Comparison of ENCODE assay signal across 19 cellular contexts in the genomic region with DNA sequence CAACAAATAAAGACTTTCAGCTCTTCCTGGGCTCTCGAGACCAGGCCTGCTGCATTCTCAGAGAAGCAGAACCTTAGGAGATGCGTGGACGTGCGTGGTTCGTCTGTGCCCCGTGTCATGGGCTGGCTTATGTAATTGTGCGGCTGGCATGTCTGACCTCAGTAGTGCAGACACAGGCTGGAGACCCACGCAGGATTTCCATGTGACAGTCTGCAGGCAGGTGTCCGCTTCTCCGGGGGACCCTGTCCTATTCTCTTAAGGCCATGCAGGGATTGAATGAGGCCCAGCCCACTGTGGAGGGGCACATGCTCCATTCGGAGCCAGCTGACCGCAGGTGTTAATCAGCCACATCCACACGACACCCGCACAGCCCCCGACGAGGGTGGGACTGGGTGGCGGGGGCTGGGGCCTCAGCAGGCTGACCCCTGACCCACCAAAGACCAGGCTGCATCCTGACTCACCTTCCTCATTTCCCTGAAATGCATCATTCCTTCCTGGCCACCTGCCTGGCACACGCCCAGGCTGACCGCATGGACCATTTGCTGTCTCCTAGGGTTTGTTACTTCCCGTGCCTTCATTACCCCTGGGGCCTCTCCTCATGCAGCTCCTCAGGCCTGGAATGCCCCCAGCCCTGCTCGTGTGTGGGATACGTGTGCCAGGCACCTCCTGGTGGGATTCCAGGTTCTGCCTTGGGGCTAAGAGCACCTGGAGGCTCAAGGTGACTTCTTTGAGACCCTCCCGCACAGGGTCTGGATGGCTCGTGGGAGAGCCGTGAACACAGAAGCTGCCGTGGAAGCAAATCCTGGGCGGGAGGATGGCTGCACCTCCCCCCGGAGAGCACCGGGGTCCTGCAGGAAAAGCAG. TPM values are rescaled to one million over a fixed set of nuclear protein-coding genes. Genes with fewer than 3 reads are reported as not detected.
DNase-seq lines count a peak whose midpoint lies in the region; ATAC-seq and TF ChIP-seq lines count a peak whose summit lies in the region.
"Had no signal": no experiment of that assay in that cellular context is flagged by ENCODE, and none has a peak within 500 bp of the region (broad histone marks: within the 10 kb centered on the region; RNA-seq: fewer than 3 reads in every experiment).

No MANE protein-coding gene starts in this region.

- no peaks in the 10 kb centered on the region for H3K9me3 ChIP-seq in RWPE2 (ENCODE audit: severe bottlenecking)
- H3K9me3 ChIP-seq in endodermal cell (ENCODE audit: control insufficient read depth, low read length) = no peaks in the 10 kb centered on the region
- no peaks in the 10 kb centered on the region for H3K9me3 ChIP-seq in right lobe of liver
- no peaks in the 10 kb centered on the region for H3K9me3 ChIP-seq in subcutaneous abdominal adipose tissue (ENCODE audit: control insufficient read depth in 5 of 5, low read length in 5 of 5)
- H3K9me3 ChIP-seq: Caco-2, thoracic aorta had no signal

- no peak overlapping the region for H3K4me3 ChIP-seq in RWPE2 (ENCODE audit: severe bottlenecking)
- H3K4me3 ChIP-seq in endodermal cell (ENCODE audit: low read length) = no peak overlapping the region
- no peak overlapping the region for H3K4me3 ChIP-seq in right lobe of liver
- H3K4me3 ChIP-seq in subcutaneous abdominal adipose tissue (ENCODE audit: low read depth in 1 of 5, low read length in 5 of 5) = peak overlapping the region in 1 of 5 donors; percentile 26
- H3K4me3 ChIP-seq: GM23338, thoracic aorta had no signal

- H3K27me3 ChIP-seq in RWPE2 (ENCODE audit: insufficient read depth, poor library complexity, severe bottlenecking) (no peaks in the 10 kb centered on the region), endodermal cell (ENCODE audit: control insufficient read depth, insufficient read depth, low read length, poor library complexity, severe bottlenecking) (no peaks in the 10 kb centered on the region), right lobe of liver (no peaks in the 10 kb centered on the region), subcutaneous abdominal adipose tissue (ENCODE audit: control insufficient read depth in 5 of 5, insufficient read depth in 4 of 5, low read length in 5 of 5) (peaks cover 10 to 34% (median 17%) of the 10 kb centered on the region in 5 donors)

- H3K27ac Mint-ChIP-seq in endodermal cell = no peak overlapping the region
- no peak overlapping the region for H3K27ac Mint-ChIP-seq in activated naive CD8-positive, alpha-beta T cell treated with anti-CD3 and anti-CD28 coated beads for 36 hours
- no peak overlapping the region for H3K27ac Mint-ChIP-seq in activated CD8-positive, alpha-beta T cell treated with anti-CD3 and anti-CD28 coated beads, Interleukin-2, amount 10 ng/mL, durations not matched to agents 7 days and 5 days
- H3K27ac Mint-ChIP-seq: activated CD4-positive, alpha-beta T cell treated with anti-CD3 and anti-CD28 coated beads, Interleukin-2, amount 10 ng/mL, durations not matched to agents 7 days and 5 days; activated naive CD4-positive, alpha-beta T cell treated with anti-CD3 and anti-CD28 coated beads, Interleukin-2, amount 50 U/mL, for 72 hours; GM23338; natural killer cell had no signal

- 93 to 94% methylated on average over 24 to 29 of the region's 29 CpGs for WGBS in endodermal cell (ENCODE audit: insufficient coverage in 1 of 2, insufficient read length in 1 of 2), 2 experiments
- 67% methylated on average over 1 of the region's 29 CpGs for WGBS in right lobe of liver (ENCODE audit: insufficient coverage, low coverage, low lambda C conversion rate, missing lambda C conversion rate)

- H3K27me3 Mint-ChIP-seq in endodermal cell (ENCODE audit: insufficient read depth) = no peaks in the 10 kb centered on the region
- H3K27me3 Mint-ChIP-seq in activated naive CD8-positive, alpha-beta T cell treated with anti-CD3 and anti-CD28 coated beads for 36 hours = no peaks in the 10 kb centered on the region
- H3K27me3 Mint-ChIP-seq in activated CD8-positive, alpha-beta T cell treated with anti-CD3 and anti-CD28 coated beads, Interleukin-2, amount 10 ng/mL, durations not matched to agents 7 days and 5 days (ENCODE audit: low read depth) = no peaks in the 10 kb centered on the region
- H3K27me3 Mint-ChIP-seq: activated CD4-positive, alpha-beta T cell treated with anti-CD3 and anti-CD28 coated beads, Interleukin-2, amount 10 ng/mL, durations not matched to agents 7 days and 5 days had no signal

- intact Hi-C loops in right lobe of liver (cut with DNase I) = no loop called here

- DNase-seq in RWPE2 (ENCODE audit: low spot score) = peak; percentile 28
- peak; percentile 31 for DNase-seq in endodermal cell
- DNase-seq in right lobe of liver = peak in 2 of 3 donors; percentile 15 to 40
- no peak for DNase-seq in activated naive CD8-positive, alpha-beta T cell treated with anti-CD3 and anti-CD28 coated beads for 36 hours
- no peak for DNase-seq in NCI-H1436 treated with DMSO at 0.1 percent for 48 hours (lab: John Stamatoyannopoulos, UW)
- DNase-seq in activated CD8-positive, alpha-beta T cell treated with anti-CD3 and anti-CD28 coated beads, Interleukin-2, amount 10 ng/mL, durations not matched to agents 7 days and 5 days = no peak
- DNase-seq: activated CD4-positive, alpha-beta T cell treated with anti-CD3 and anti-CD28 coated beads, Interleukin-2, amount 10 ng/mL, durations not matched to agents 7 days and 5 days; activated T-cell treated with anti-CD3 and anti-CD28 coated beads for 4 hours; AML-193; foreskin fibroblast; GDM1; Kasumi-1; natural killer cell had no signal

- TF ChIP-seq CTCF in RWPE2 (IDR thresholded peaks at IDR 0.05; ENCODE audit: poor library complexity, severe bottlenecking) (no peak), endodermal cell (conservative IDR thresholded peaks at IDR 0.05) (no peak), right lobe of liver (IDR thresholded peaks at IDR 0.05) (no peak)

- no peaks in the 10 kb centered on the region for H3K9me3 Mint-ChIP-seq in endodermal cell
- no peaks in the 10 kb centered on the region for H3K9me3 Mint-ChIP-seq in activated naive CD8-positive, alpha-beta T cell treated with anti-CD3 and anti-CD28 coated beads for 36 hours
- no peaks in the 10 kb centered on the region for H3K9me3 Mint-ChIP-seq in activated CD8-positive, alpha-beta T cell treated with anti-CD3 and anti-CD28 coated beads, Interleukin-2, amount 10 ng/mL, durations not matched to agents 7 days and 5 days (ENCODE audit: insufficient read depth)
- H3K9me3 Mint-ChIP-seq: activated CD4-positive, alpha-beta T cell treated with anti-CD3 and anti-CD28 coated beads, Interleukin-2, amount 10 ng/mL, durations not matched to agents 7 days and 5 days; activated naive CD4-positive, alpha-beta T cell treated with anti-CD3 and anti-CD28 coated beads, Interleukin-2, amount 50 U/mL, for 72 hours; GM23338; natural killer cell had no signal

- TF ChIP-seq POLR2A in right lobe of liver (IDR thresholded peaks at IDR 0.05) = no peak

- POLR2A ChIA-PET in activated CD8-positive, alpha-beta T cell treated with anti-CD3 and anti-CD28 coated beads, Interleukin-2, amount 10 ng/mL, durations not matched to agents 7 days and 5 days (lab: Charles Lee) = no interaction called here

- H3K4me1 ChIP-seq in RWPE2 (ENCODE audit: insufficient read depth, poor library complexity, severe bottlenecking) (no peaks in the 10 kb centered on the region), endodermal cell (ENCODE audit: control insufficient read depth, insufficient read depth, low read length) (no peaks in the 10 kb centered on the region), right lobe of liver (peaks cover 0 to 6% (median 0%) of the 10 kb centered on the region in 4 donors), subcutaneous abdominal adipose tissue (ENCODE audit: control insufficient read depth in 5 of 5, insufficient read depth in 5 of 5, low read length in 5 of 5) (peaks cover 0 to 53% (median 8%) of the 10 kb centered on the region in 5 donors)

- H3K36me3 Mint-ChIP-seq in endodermal cell (ENCODE audit: low read depth) = peaks cover 2% of the 10 kb centered on the region
- H3K36me3 Mint-ChIP-seq in activated naive CD8-positive, alpha-beta T cell treated with anti-CD3 and anti-CD28 coated beads for 36 hours = no peaks in the 10 kb centered on the region
- no peaks in the 10 kb centered on the region for H3K36me3 Mint-ChIP-seq in activated CD8-positive, alpha-beta T cell treated with anti-CD3 and anti-CD28 coated beads, Interleukin-2, amount 10 ng/mL, durations not matched to agents 7 days and 5 days (ENCODE audit: low read depth)
- H3K36me3 Mint-ChIP-seq: activated naive CD4-positive, alpha-beta T cell treated with anti-CD3 and anti-CD28 coated beads, Interleukin-2, amount 50 U/mL, for 72 hours; natural killer cell had no signal

- H3K4me3 Mint-ChIP-seq in endodermal cell = no peak overlapping the region
- H3K4me3 Mint-ChIP-seq in activated naive CD8-positive, alpha-beta T cell treated with anti-CD3 and anti-CD28 coated beads for 36 hours = no peak overlapping the region
- H3K4me3 Mint-ChIP-seq in activated CD8-positive, alpha-beta T cell treated with anti-CD3 and anti-CD28 coated beads, Interleukin-2, amount 10 ng/mL, durations not matched to agents 7 days and 5 days = no peak overlapping the region
- H3K4me3 Mint-ChIP-seq: activated CD4-positive, alpha-beta T cell treated with anti-CD3 and anti-CD28 coated beads, Interleukin-2, amount 10 ng/mL, durations not matched to agents 7 days and 5 days; GM23338; natural killer cell had no signal

- H3K27ac ChIP-seq in RWPE2 (ENCODE audit: poor library complexity, severe bottlenecking) (no peak overlapping the region), endodermal cell (ENCODE audit: low read depth, low read length) (peak overlapping the region; percentile 81), right lobe of liver (peak overlapping the region in 2 of 3 donors; percentile 8 to 19), subcutaneous abdominal adipose tissue (ENCODE audit: low read depth, low read length) (peak overlapping the region; percentile 87)
- H3K27ac ChIP-seq: thoracic aorta had no signal

- no peak overlapping the region for H3K9ac ChIP-seq in endodermal cell (ENCODE audit: extremely low read depth, low read length, poor library complexity, severe bottlenecking)
- H3K9ac ChIP-seq in subcutaneous abdominal adipose tissue (ENCODE audit: low read length in 5 of 5) = peak overlapping the region in 2 of 5 donors; percentile 23 to 68

- H3K36me3 ChIP-seq in RWPE2 (ENCODE audit: low read depth) (no peaks in the 10 kb centered on the region), endodermal cell (ENCODE audit: control insufficient read depth, insufficient read depth, low read length) (no peaks in the 10 kb centered on the region), right lobe of liver (no peaks in the 10 kb centered on the region), subcutaneous abdominal adipose tissue (ENCODE audit: control insufficient read depth in 5 of 5, insufficient read depth in 5 of 5, low read length in 5 of 5) (no peaks in the 10 kb centered on the region)
- H3K36me3 ChIP-seq: thoracic aorta had no signal

- peaks cover 14% of the 10 kb centered on the region for H3K4me1 Mint-ChIP-seq in endodermal cell
- no peaks in the 10 kb centered on the region for H3K4me1 Mint-ChIP-seq in activated naive CD8-positive, alpha-beta T cell treated with anti-CD3 and anti-CD28 coated beads for 36 hours
- no peaks in the 10 kb centered on the region for H3K4me1 Mint-ChIP-seq in activated CD8-positive, alpha-beta T cell treated with anti-CD3 and anti-CD28 coated beads, Interleukin-2, amount 10 ng/mL, durations not matched to agents 7 days and 5 days (ENCODE audit: low read depth)
- H3K4me1 Mint-ChIP-seq: activated CD4-positive, alpha-beta T cell treated with anti-CD3 and anti-CD28 coated beads, Interleukin-2, amount 10 ng/mL, durations not matched to agents 7 days and 5 days; natural killer cell had no signal

- peak; percentile 43; the same call in 2 of the 3 replicates for ATAC-seq in RWPE2 (ENCODE audit: low read depth)
- no peak for ATAC-seq in right lobe of liver
- ATAC-seq in HG02610 (IDR thresholded peaks at IDR 0.05; ENCODE audit: unreplicated experiment) = no peak
- ATAC-seq in activated CD8-positive, alpha-beta T cell treated with anti-CD3 and anti-CD28 coated beads, Interleukin-2, amount 10 ng/mL, durations not matched to agents 7 days and 5 days = no peak
- ATAC-seq: activated naive CD4-positive, alpha-beta T cell treated with anti-CD3 and anti-CD28 coated beads, Interleukin-2, amount 50 U/mL, for 72 hours; GM23338; natural killer cell had no signal

- CTCF ChIA-PET in activated CD8-positive, alpha-beta T cell treated with anti-CD3 and anti-CD28 coated beads, Interleukin-2, amount 10 ng/mL, durations not matched to agents 7 days and 5 days (lab: Charles Lee) = no interaction called here

RNA-seq across cellular contexts. Expression of a gene that starts 10.7 kb away (rescaled TPM):
- total RNA-seq in endodermal cell (10 to 100 TPM; 48.0 to 49.9 TPM), right lobe of liver (10 to 100 TPM in 5 of 6 experiments, 1 to 10 TPM in 1; 9.6 to 18.4 (median 11.7) TPM)
- 29.6 TPM for polyA plus RNA-seq in endodermal cell (2013, experiment 1 of 2)
- 27.9 TPM for polyA plus RNA-seq in endodermal cell (2013, experiment 2 of 2)
- 10 to 100 TPM in 1 of 2 experiments, 1 to 10 TPM in 1; 9.3 to 10.7 TPM for total RNA-seq in activated naive CD8-positive, alpha-beta T cell treated with anti-CD3 and anti-CD28 coated beads for 36 hours
- 1 to 10 TPM in 1 of 2 experiments, under 1 TPM in 1; 0.76 to 1.0 TPM for total RNA-seq in activated CD8-positive, alpha-beta T cell treated with anti-CD3 and anti-CD28 coated beads, Interleukin-2, amount 10 ng/mL, durations not matched to agents 7 days and 5 days

Comparison
In these comparisons a context has a peak if more than half of its experiments do, and no peak if none do; other contexts are left out.
1. DNase-seq: peak in RWPE2 (single experiment), endodermal cell (single experiment) and right lobe of liver (2 of 3); none in activated naive CD8-positive, alpha-beta T cell treated with anti-CD3 and anti-CD28 coated beads for 36 hours (single experiment), NCI-H1436 treated with DMSO at 0.1 percent for 48 hours (single experiment) and activated CD8-positive, alpha-beta T cell treated with anti-CD3 and anti-CD28 coated beads, Interleukin-2, amount 10 ng/mL, durations not matched to agents 7 days and 5 days (single experiment).
2. RNA of a gene that starts 10.7 kb away (total RNA-seq): 48.0 to 49.9 TPM in endodermal cell, 9.6 to 18.4 TPM in right lobe of liver and 9.3 to 10.7 TPM in activated naive CD8-positive, alpha-beta T cell treated with anti-CD3 and anti-CD28 coated beads for 36 hours; 0.76 to 1.0 TPM in activated CD8-positive, alpha-beta T cell treated with anti-CD3 and anti-CD28 coated beads, Interleukin-2, amount 10 ng/mL, durations not matched to agents 7 days and 5 days; every median in the first group is over 4 times any median in the second.